23 cellular contexts compared by ENCODE assay signal in genomic region chr5:128535225-128535624, GRCh38. TPM values are rescaled to one million over a fixed set of nuclear protein-coding genes. Genes with fewer than 3 reads are reported as not detected.
DNase-seq lines count a peak whose midpoint lies in the region; ATAC-seq, FAIRE-seq and TF ChIP-seq lines count a peak whose summit lies in the region.
"Had no signal": no experiment of that assay in that cellular context is flagged by ENCODE, and none has a peak within 500 bp of the region (broad histone marks: within the 10 kb centered on the region; RNA-seq: fewer than 3 reads in every experiment).

No MANE protein-coding gene starts in this region.

- no peak for FAIRE-seq in astrocyte (lab: Jason Lieb, UNC)
- FAIRE-seq: GM18507 had no signal

- peaks cover 34% of the 10 kb centered on the region for H3K79me2 ChIP-seq in astrocyte (ENCODE audit: insufficient read depth, low read length)

- peak; percentile 36 for DNase-seq in HT-29 (ENCODE audit: low spot score)
- no peak for DNase-seq in astrocyte (ENCODE audit: low read depth)
- DNase-seq in iris pigment epithelial cell (ENCODE audit: low read depth): peak; percentile 29
- DNase-seq in occipital lobe (lab: John Stamatoyannopoulos, UW): no peak
- no peak for DNase-seq in NCI-H510A (lab: John Stamatoyannopoulos, UW)
- DNase-seq: activated CD4-positive, alpha-beta memory T cell treated with anti-CD3 and anti-CD28 coated beads for 36 hours; activated gamma-delta T cell treated with Interleukin-2 at 50 U/mL for 16 hours; activated T-cell treated with anti-CD3 and anti-CD28 coated beads for 4 hours; cerebellar nuclear complex; effector CD8-positive, alpha-beta T cell; left cardiac atrium; MM.1S; NCI-H1694; WERI-Rb-1 had no signal

- no peak for ATAC-seq in GM19395 (IDR thresholded peaks at IDR 0.05; ENCODE audit: unreplicated experiment)
- ATAC-seq: left cardiac atrium had no signal

- H3K36me3 ChIP-seq in astrocyte (ENCODE audit: insufficient read depth, low read length) (peaks cover 2% of the 10 kb centered on the region), skeletal muscle satellite cell (ENCODE audit: insufficient read depth, low read length) (peaks cover 16% of the 10 kb centered on the region)
- H3K36me3 ChIP-seq: adrenal gland, BLaER1, esophagus muscularis mucosa, SJSA1, WERI-Rb-1 had no signal

- H3K4me1 Mint-ChIP-seq in astrocyte (ENCODE audit: low read depth, unreplicated experiment): peaks cover 21% of the 10 kb centered on the region
- H3K4me1 Mint-ChIP-seq: IgD-negative memory B cell had no signal

- peak overlapping the region; percentile 93 for H3K4me3 Mint-ChIP-seq in astrocyte (ENCODE audit: unreplicated experiment)
- H3K4me3 Mint-ChIP-seq: activated CD4-positive, alpha-beta memory T cell treated with anti-CD3 and anti-CD28 coated beads for 36 hours; IgD-negative memory B cell; T-helper 1 cell treated with Interleukin-12 subunit alpha and Interleukin-12 subunit beta and Interleukin-4 antibody, amounts not matched to agents 30 μg/mL and 1 μg/mL, for 36 hours had no signal

- peaks cover 21% of the 10 kb centered on the region for H4K20me1 ChIP-seq in astrocyte (ENCODE audit: insufficient read depth, low read length)
- H4K20me1 ChIP-seq: BLaER1 had no signal

- H3K4me1 ChIP-seq in astrocyte (ENCODE audit: insufficient read depth, low read length) (peaks cover 4% of the 10 kb centered on the region), skeletal muscle satellite cell (ENCODE audit: control insufficient read depth, insufficient read depth, low read length) (peaks cover 22% of the 10 kb centered on the region)
- H3K4me1 ChIP-seq: BLaER1 had no signal

- no peak overlapping the region for H3K4me3 ChIP-seq in astrocyte (ENCODE audit: insufficient read depth, low read depth, low read length)
- no peak overlapping the region for H3K4me3 ChIP-seq in skeletal muscle satellite cell (ENCODE audit: low read length)
- H3K4me3 ChIP-seq: adrenal gland, BLaER1, SJSA1 had no signal

- no peak for TF ChIP-seq CTCF in astrocyte (IDR thresholded peaks at IDR 0.05; ENCODE audit: insufficient read depth, low read depth, low read length)

- H3K9me3 Mint-ChIP-seq in astrocyte (ENCODE audit: unreplicated experiment): no peaks in the 10 kb centered on the region
- H3K9me3 Mint-ChIP-seq: activated CD4-positive, alpha-beta memory T cell treated with anti-CD3 and anti-CD28 coated beads for 36 hours; IgD-negative memory B cell; T-helper 1 cell treated with Interleukin-12 subunit alpha and Interleukin-12 subunit beta and Interleukin-4 antibody, amounts not matched to agents 30 μg/mL and 1 μg/mL, for 36 hours had no signal

- H3K27ac Mint-ChIP-seq in astrocyte (ENCODE audit: unreplicated experiment): no peak overlapping the region
- H3K27ac Mint-ChIP-seq: activated CD4-positive, alpha-beta memory T cell treated with anti-CD3 and anti-CD28 coated beads for 36 hours; IgD-negative memory B cell; T-helper 1 cell treated with Interleukin-12 subunit alpha and Interleukin-12 subunit beta and Interleukin-4 antibody, amounts not matched to agents 30 μg/mL and 1 μg/mL, for 36 hours had no signal

- no peaks in the 10 kb centered on the region for H3K27me3 ChIP-seq in astrocyte (ENCODE audit: insufficient read depth, low read length)
- H3K27me3 ChIP-seq in skeletal muscle satellite cell (ENCODE audit: control insufficient read depth, insufficient read depth, low read length): no peaks in the 10 kb centered on the region
- H3K27me3 ChIP-seq: adrenal gland, BLaER1 had no signal

- H3K27ac ChIP-seq in astrocyte (ENCODE audit: low read depth, low read length): no peak overlapping the region
- H3K27ac ChIP-seq: BLaER1, esophagus muscularis mucosa, SJSA1, WERI-Rb-1 had no signal

- H3K9ac ChIP-seq in astrocyte (ENCODE audit: low read length) (no peak overlapping the region), skeletal muscle satellite cell (ENCODE audit: low read depth, low read length) (no peak overlapping the region)
- H3K9ac ChIP-seq: BLaER1 had no signal

- H3K4me2 ChIP-seq in astrocyte (ENCODE audit: low read length) (peak overlapping the region; percentile 96), skeletal muscle satellite cell (ENCODE audit: low read length) (peak overlapping the region; percentile 86)
- H3K4me2 ChIP-seq: BLaER1 had no signal

- no peaks in the 10 kb centered on the region for H3K27me3 Mint-ChIP-seq in astrocyte (ENCODE audit: low read depth, unreplicated experiment)

- no peaks in the 10 kb centered on the region for H3K9me3 ChIP-seq in astrocyte (ENCODE audit: insufficient read depth, low read depth, low read length)
- H3K9me3 ChIP-seq in skeletal muscle satellite cell (replicated peaks; ENCODE audit: low read length): no peaks in the 10 kb centered on the region
- H3K9me3 ChIP-seq: adrenal gland, esophagus muscularis mucosa, SJSA1 had no signal

- H3K36me3 Mint-ChIP-seq in astrocyte (ENCODE audit: low read depth, unreplicated experiment): peaks cover 18% of the 10 kb centered on the region
- H3K36me3 Mint-ChIP-seq: activated CD4-positive, alpha-beta memory T cell treated with anti-CD3 and anti-CD28 coated beads for 36 hours; IgD-negative memory B cell had no signal

- no peak overlapping the region for H2AFZ ChIP-seq in astrocyte (ENCODE audit: low read depth, low read length)

RNA-seq across cellular contexts. Expression of gene FBN2, which starts 2.8 kb away (rescaled TPM):
- total RNA-seq in HT-29 (2014; rRNA removed; shearing (Covaris generic)): 0.18 and 0.31 TPM in 2 replicates
- total RNA-seq in astrocyte: 105 and 176 TPM in 2 replicates
- total RNA-seq in skeletal muscle satellite cell (2012; rRNA removed): 6.3 and 40.0 TPM in 2 replicates
- 8.6 TPM for total RNA-seq in occipital lobe
- total RNA-seq: activated CD4-positive, alpha-beta memory T cell treated with anti-CD3 and anti-CD28 coated beads for 36 hours had no signal

Comparison
In these comparisons a context has a peak if more than half of its experiments do, and no peak if none do; other contexts are left out.
1. DNase-seq: peak in HT-29 (single experiment) and iris pigment epithelial cell (single experiment); none in astrocyte (single experiment), occipital lobe (single experiment) and NCI-H510A (single experiment).
2. RNA of gene FBN2, which starts 2.8 kb away (total RNA-seq): 105 to 176 TPM in astrocyte; 8.6 TPM in occipital lobe (single experiment) and 0.18 to 0.31 TPM in HT-29; every median in the first group is over 10 times any median in the second.